Comparison of ENCODE assay signal across 1 cellular context in genomic region chr2:108933691-108934117, GRCh38.
TF ChIP-seq lines count a peak whose summit lies in the region.

No MANE protein-coding gene starts in this region.

TF ChIP-seq in GM23338, 12 proteins besides CTCF, POLR2A, EP300 and RAD21 (continued from another document):
- TF ChIP-seq ZNF462 (CRISPR knock-in tag; IDR thresholded peaks at IDR 0.05), result no peak
